In genomic region chr13:98504371-98504963, GRCh38 we compare ENCODE assay signal across 8 cellular contexts.
DNase-seq lines count a peak whose midpoint lies in the region; ATAC-seq and TF ChIP-seq lines count a peak whose summit lies in the region.

No MANE protein-coding gene starts in this region.

- H3K27me3 ChIP-seq in ovary, result no peaks in the 10 kb centered on the region

- no peak overlapping the region for H3K4me3 ChIP-seq in ovary

- ATAC-seq in HG02763 (IDR thresholded peaks at IDR 0.05; ENCODE audit: unreplicated experiment), result peak; percentile 43
- ATAC-seq in stimulated activated memory B cell treated with anti-CD40 and anti-IgM and Interleukin-4, amounts not matched to agents 10 μg/mL and 1 μg/mL and 100 μg/mL, for 72 hours, result peak; percentile 76

- DNase-seq in activated CD4-positive, alpha-beta T cell treated with anti-CD3 and anti-CD28 coated beads, Interleukin-2, amount 10 ng/mL, durations not matched to agents 24 days and 14 days, result no peak
- DNase-seq in activated CD4-positive, alpha-beta T cell treated with anti-CD3 and anti-CD28 coated beads, Interleukin-2, amount 50 U/mL, for 4 hours, result no peak
- peak; percentile 27 for DNase-seq in activated T-helper 1 cell treated with anti-CD3 and anti-CD28 coated beads, Interleukin-12 subunit alpha, Interleukin-12 subunit beta, Interleukin-2, Interleukin-4 antibody, amounts not matched to agents 30 ng/mL and 10 ng/mL and 1 ng/mL, durations not matched to agents 14 hours and 24 hours and 36 hours (ENCODE audit: low spot score)
- DNase-seq in caudate nucleus (lab: John Stamatoyannopoulos, UW) (no peak), NCI-H748 (lab: John Stamatoyannopoulos, UW; ENCODE audit: unreplicated experiment) (no peak), ovary (no peak)

- H3K36me3 ChIP-seq in ovary, result no peaks in the 10 kb centered on the region

- TF ChIP-seq CTCF in ovary (IDR thresholded peaks at IDR 0.05), result no peak

- H3K4me1 ChIP-seq in ovary (ENCODE audit: insufficient read depth), result peaks cover 30% of the 10 kb centered on the region

- intact Hi-C loops in activated CD4-positive, alpha-beta T cell treated with anti-CD3 and anti-CD28 coated beads, Interleukin-2, amount 10 ng/mL, durations not matched to agents 24 days and 14 days (cut with micrococcal nuclease), result loop anchor here (2.0 kb wide), 1 partner anchor 16 kb away; no protein-coding TSS in a partner anchor
- intact Hi-C loops in activated T-helper 1 cell treated with anti-CD3 and anti-CD28 coated beads, Interleukin-12 subunit alpha, Interleukin-12 subunit beta, Interleukin-2, Interleukin-4 antibody, amounts not matched to agents 30 ng/mL and 10 ng/mL and 1 ng/mL, durations not matched to agents 14 hours and 24 hours and 36 hours (cut with micrococcal nuclease), result loop anchor here (1.0 kb wide), 2 partner anchors 11 to 28 kb away; no protein-coding TSS in a partner anchor
- intact Hi-C loops in ovary (cut with DNase I), result loop anchor here in 1 of 4 donors (10.0 kb wide), 1 partner anchor 60 kb away; no protein-coding TSS in a partner anchor

- no peak overlapping the region for H3K27ac ChIP-seq in caudate nucleus (ENCODE audit: low read depth, low read length)
- H3K27ac ChIP-seq in ovary, result peak overlapping the region in 1 of 2 donors; percentile 46

- WGBS in ovary, 3 donors, result 62 to 75% (median 65%) methylated on average over 12 of the region's 12 CpGs

- no peak overlapping the region for H3K4me3 Mint-ChIP-seq in activated CD4-positive, alpha-beta T cell treated with anti-CD3 and anti-CD28 coated beads, Interleukin-2, amount 10 ng/mL, durations not matched to agents 24 days and 14 days
- H3K4me3 Mint-ChIP-seq in activated T-helper 1 cell treated with anti-CD3 and anti-CD28 coated beads, Interleukin-12 subunit alpha, Interleukin-12 subunit beta, Interleukin-2, Interleukin-4 antibody, amounts not matched to agents 30 ng/mL and 10 ng/mL and 1 ng/mL, durations not matched to agents 14 hours and 24 hours and 36 hours, result no peak overlapping the region
- H3K4me3 Mint-ChIP-seq in stimulated activated memory B cell treated with anti-CD40 and anti-IgM and Interleukin-4, amounts not matched to agents 10 μg/mL and 1 μg/mL and 100 μg/mL, for 72 hours, result peak overlapping the region; percentile 66

- no peak for TF ChIP-seq EP300 in ovary (IDR thresholded peaks at IDR 0.05)

- H3K27me3 Mint-ChIP-seq in activated CD4-positive, alpha-beta T cell treated with anti-CD3 and anti-CD28 coated beads, Interleukin-2, amount 10 ng/mL, durations not matched to agents 24 days and 14 days, result no peaks in the 10 kb centered on the region
- no peaks in the 10 kb centered on the region for H3K27me3 Mint-ChIP-seq in activated T-helper 1 cell treated with anti-CD3 and anti-CD28 coated beads, Interleukin-12 subunit alpha, Interleukin-12 subunit beta, Interleukin-2, Interleukin-4 antibody, amounts not matched to agents 30 ng/mL and 10 ng/mL and 1 ng/mL, durations not matched to agents 14 hours and 24 hours and 36 hours (ENCODE audit: insufficient read depth)
- H3K27me3 Mint-ChIP-seq in stimulated activated memory B cell treated with anti-CD40 and anti-IgM and Interleukin-4, amounts not matched to agents 10 μg/mL and 1 μg/mL and 100 μg/mL, for 72 hours, result no peaks in the 10 kb centered on the region

- H3K27ac Mint-ChIP-seq in activated CD4-positive, alpha-beta T cell treated with anti-CD3 and anti-CD28 coated beads, Interleukin-2, amount 10 ng/mL, durations not matched to agents 24 days and 14 days, result peak overlapping the region; percentile 71
- H3K27ac Mint-ChIP-seq in activated T-helper 1 cell treated with anti-CD3 and anti-CD28 coated beads, Interleukin-12 subunit alpha, Interleukin-12 subunit beta, Interleukin-2, Interleukin-4 antibody, amounts not matched to agents 30 ng/mL and 10 ng/mL and 1 ng/mL, durations not matched to agents 14 hours and 24 hours and 36 hours, result peak overlapping the region; percentile 16
- H3K27ac Mint-ChIP-seq in stimulated activated memory B cell treated with anti-CD40 and anti-IgM and Interleukin-4, amounts not matched to agents 10 μg/mL and 1 μg/mL and 100 μg/mL, for 72 hours, result peak overlapping the region; percentile 95

- H3K9me3 Mint-ChIP-seq in activated CD4-positive, alpha-beta T cell treated with anti-CD3 and anti-CD28 coated beads, Interleukin-2, amount 10 ng/mL, durations not matched to agents 24 days and 14 days, result no peaks in the 10 kb centered on the region
- H3K9me3 Mint-ChIP-seq in activated T-helper 1 cell treated with anti-CD3 and anti-CD28 coated beads, Interleukin-12 subunit alpha, Interleukin-12 subunit beta, Interleukin-2, Interleukin-4 antibody, amounts not matched to agents 30 ng/mL and 10 ng/mL and 1 ng/mL, durations not matched to agents 14 hours and 24 hours and 36 hours, result no peaks in the 10 kb centered on the region
- H3K9me3 Mint-ChIP-seq in stimulated activated memory B cell treated with anti-CD40 and anti-IgM and Interleukin-4, amounts not matched to agents 10 μg/mL and 1 μg/mL and 100 μg/mL, for 72 hours, result no peaks in the 10 kb centered on the region

- peaks cover 43% of the 10 kb centered on the region for H3K36me3 Mint-ChIP-seq in activated CD4-positive, alpha-beta T cell treated with anti-CD3 and anti-CD28 coated beads, Interleukin-2, amount 10 ng/mL, durations not matched to agents 24 days and 14 days (ENCODE audit: low read depth)
- H3K36me3 Mint-ChIP-seq in activated T-helper 1 cell treated with anti-CD3 and anti-CD28 coated beads, Interleukin-12 subunit alpha, Interleukin-12 subunit beta, Interleukin-2, Interleukin-4 antibody, amounts not matched to agents 30 ng/mL and 10 ng/mL and 1 ng/mL, durations not matched to agents 14 hours and 24 hours and 36 hours (ENCODE audit: low read depth), result peaks cover 29% of the 10 kb centered on the region
- peaks cover 12% of the 10 kb centered on the region for H3K36me3 Mint-ChIP-seq in stimulated activated memory B cell treated with anti-CD40 and anti-IgM and Interleukin-4, amounts not matched to agents 10 μg/mL and 1 μg/mL and 100 μg/mL, for 72 hours

- H3K9me3 ChIP-seq in ovary, result no peaks in the 10 kb centered on the region

- TF ChIP-seq POLR2A in ovary (IDR thresholded peaks at IDR 0.05), result no peak

- H3K4me1 Mint-ChIP-seq in activated CD4-positive, alpha-beta T cell treated with anti-CD3 and anti-CD28 coated beads, Interleukin-2, amount 10 ng/mL, durations not matched to agents 24 days and 14 days, result peaks cover 62% of the 10 kb centered on the region
- peaks cover 66% of the 10 kb centered on the region for H3K4me1 Mint-ChIP-seq in activated T-helper 1 cell treated with anti-CD3 and anti-CD28 coated beads, Interleukin-12 subunit alpha, Interleukin-12 subunit beta, Interleukin-2, Interleukin-4 antibody, amounts not matched to agents 30 ng/mL and 10 ng/mL and 1 ng/mL, durations not matched to agents 14 hours and 24 hours and 36 hours (ENCODE audit: low read depth)
- H3K4me1 Mint-ChIP-seq in stimulated activated memory B cell treated with anti-CD40 and anti-IgM and Interleukin-4, amounts not matched to agents 10 μg/mL and 1 μg/mL and 100 μg/mL, for 72 hours, result peaks cover 99% of the 10 kb centered on the region

Comparison
In these comparisons a context has a peak if more than half of its experiments do, and no peak if none do; other contexts are left out.
1. H3K27ac Mint-ChIP-seq: peak in every context shown above with its lines; median percentile 95 in stimulated activated memory B cell treated with anti-CD40 and anti-IgM and Interleukin-4, amounts not matched to agents 10 μg/mL and 1 μg/mL and 100 μg/mL, for 72 hours; 71 in activated CD4-positive, alpha-beta T cell treated with anti-CD3 and anti-CD28 coated beads, Interleukin-2, amount 10 ng/mL, durations not matched to agents 24 days and 14 days; 16 in activated T-helper 1 cell treated with anti-CD3 and anti-CD28 coated beads, Interleukin-12 subunit alpha, Interleukin-12 subunit beta, Interleukin-2, Interleukin-4 antibody, amounts not matched to agents 30 ng/mL and 10 ng/mL and 1 ng/mL, durations not matched to agents 14 hours and 24 hours and 36 hours.